8 cellular contexts compared by ENCODE assay signal in genomic region chr4:8198206-8198905, GRCh38. TPM values are rescaled to one million over a fixed set of nuclear protein-coding genes. Genes with fewer than 3 reads are reported as not detected.
A peak's percentile ranks its signal among the peaks of the same experiment; 100 is the strongest.
DNase-seq lines count a peak whose midpoint lies in the region; ATAC-seq and TF ChIP-seq lines count a peak whose summit lies in the region.

No MANE protein-coding gene starts in this region.

- peak overlapping the region; percentile 74 for H2BK120ac ChIP-seq in trophoblast cell (ENCODE audit: insufficient read depth, low read length, poor library complexity)

- peak overlapping the region; percentile 81 for H2AK5ac ChIP-seq in trophoblast cell (ENCODE audit: low read length)

- no peaks in the 10 kb centered on the region for H3K27me3 Mint-ChIP-seq in IgD-negative memory B cell
- H3K27me3 Mint-ChIP-seq in effector memory CD8-positive, alpha-beta T cell = peaks cover 0 to 18% of the 10 kb centered on the region in 2 donors

- H3K79me1 ChIP-seq in trophoblast cell (ENCODE audit: low read length) = peaks cover 47% of the 10 kb centered on the region

- H3K4me2 ChIP-seq in trophoblast cell (ENCODE audit: low read length) = peak overlapping the region; percentile 2

- peaks cover 15% of the 10 kb centered on the region for H3K79me2 ChIP-seq in trophoblast cell (ENCODE audit: control insufficient read depth, insufficient read depth, low read length, poor library complexity)

- no CpG with 5 or more reads among the region's 17 CpGs for WGBS in trophoblast cell (ENCODE audit: extremely low coverage, insufficient coverage, insufficient read length)

- peak overlapping the region; percentile 37 for H3K4ac ChIP-seq in trophoblast cell (ENCODE audit: low read depth, low read length)

- peaks cover 3% of the 10 kb centered on the region for H3K9me3 ChIP-seq in trophoblast cell (ENCODE audit: insufficient read depth, low read depth, low read length)

- in situ Hi-C loops in GM13977 (cut with MboI; ENCODE audit: low pct_unique_long_range_greater_than_20kb, low sequenced_read_pairs, unreplicated experiment) = no loop called here

- H3K27ac Mint-ChIP-seq in IgD-negative memory B cell = peak overlapping the region; percentile 95 to 99 (median 97)
- peak overlapping the region; percentile 95 to 96 for H3K27ac Mint-ChIP-seq in effector memory CD8-positive, alpha-beta T cell

- no peak for TF ChIP-seq CTCF in GM13977 (IDR thresholded peaks at IDR 0.05; ENCODE audit: extremely low read depth, insufficient read depth, missing control alignments)

- H2AFZ ChIP-seq in trophoblast cell (ENCODE audit: insufficient read depth, low read length, poor library complexity) = peak overlapping the region; percentile 21

- no peak overlapping the region for H3K9ac ChIP-seq in trophoblast cell (ENCODE audit: low read length)

- peak overlapping the region; percentile 71 for H4K8ac ChIP-seq in trophoblast cell (ENCODE audit: low read depth, low read length)

- no peak overlapping the region for H3K23ac ChIP-seq in trophoblast cell (ENCODE audit: low read length)

- peak overlapping the region; percentile 45 for H3K4me3 ChIP-seq in trophoblast cell (ENCODE audit: low read depth, low read length)

- H3K36me3 ChIP-seq in trophoblast cell (ENCODE audit: control insufficient read depth in 1 of 2, insufficient read depth in 2 of 2, low read length in 2 of 2) = no peaks in the 10 kb centered on the region

- H3K36me3 Mint-ChIP-seq in IgD-negative memory B cell = peaks cover 3% of the 10 kb centered on the region
- H3K36me3 Mint-ChIP-seq in effector memory CD8-positive, alpha-beta T cell (ENCODE audit: insufficient read depth) = peaks cover 22% of the 10 kb centered on the region

- peaks cover 27 to 39% (median 32%) of the 10 kb centered on the region in 3 donors for H3K4me1 Mint-ChIP-seq in IgD-negative memory B cell
- peaks cover 35 to 39% of the 10 kb centered on the region in 2 donors for H3K4me1 Mint-ChIP-seq in effector memory CD8-positive, alpha-beta T cell (ENCODE audit: low read depth in 2 of 2)

- no peak for DNase-seq in effector memory CD8-positive, alpha-beta T cell
- DNase-seq in trophoblast cell (peak; percentile 61 to 87), NCI-H446 (lab: John Stamatoyannopoulos, UW) (no peak), GM13977 (ENCODE audit: low spot score) (no peak)

- H3K27me3 ChIP-seq in trophoblast cell (ENCODE audit: insufficient read depth, low read length) = no peaks in the 10 kb centered on the region

- H3K4me1 ChIP-seq in trophoblast cell (ENCODE audit: control insufficient read depth in 1 of 2, insufficient read depth in 2 of 2, low read length in 2 of 2) = peaks cover 51 to 57% of the 10 kb centered on the region in 2 experiments

- peak overlapping the region; percentile 91 to 99 (median 96) for H3K4me3 Mint-ChIP-seq in IgD-negative memory B cell
- H3K4me3 Mint-ChIP-seq in effector memory CD8-positive, alpha-beta T cell = peak overlapping the region; percentile 92

- H3K18ac ChIP-seq in trophoblast cell (ENCODE audit: low read length) = peak overlapping the region; percentile 50

- H4K12ac ChIP-seq in trophoblast cell (ENCODE audit: low read depth, low read length) = peak overlapping the region; percentile 22

- peak overlapping the region; percentile 78 for H2BK5ac ChIP-seq in trophoblast cell (ENCODE audit: low read depth, low read length, poor library complexity)

- H3K9me3 Mint-ChIP-seq in IgD-negative memory B cell = no peaks in the 10 kb centered on the region
- H3K9me3 Mint-ChIP-seq in effector memory CD8-positive, alpha-beta T cell = no peaks in the 10 kb centered on the region

- ATAC-seq in GM18907 (IDR thresholded peaks at IDR 0.05; ENCODE audit: unreplicated experiment) (peak; percentile 7), HG03135 (IDR thresholded peaks at IDR 0.05; ENCODE audit: unreplicated experiment) (no peak), HG03439 (IDR thresholded peaks at IDR 0.05; ENCODE audit: unreplicated experiment) (no peak)
- ATAC-seq in effector memory CD8-positive, alpha-beta T cell (replicated peaks) = no peak

- peak overlapping the region; percentile 80 for H3K14ac ChIP-seq in trophoblast cell (ENCODE audit: low read length)

- peak overlapping the region; percentile 79 for H2BK12ac ChIP-seq in trophoblast cell (ENCODE audit: low read length)

- H3K27ac ChIP-seq in trophoblast cell (ENCODE audit: low read depth, low read length) = peak overlapping the region; percentile 1

- peak overlapping the region; percentile 91 for H4K91ac ChIP-seq in trophoblast cell (ENCODE audit: low read depth, low read length)

RNA-seq across cellular contexts. Expression of gene SH3TC1, which starts 0.7 kb away (rescaled TPM):
- 39.8 TPM for polyA plus RNA-seq in IgD-negative memory B cell
- 12.8 and 13.1 TPM in 2 replicates for polyA plus RNA-seq in trophoblast cell (2013)

RNA-seq across cellular contexts. Expression of gene ABLIM2, which starts 39.7 kb away (rescaled TPM):
- polyA plus RNA-seq in IgD-negative memory B cell = 1.3 TPM
- 3.0 and 3.2 TPM in 2 replicates for polyA plus RNA-seq in trophoblast cell (2013)

Comparison
In these comparisons a context has a peak if more than half of its experiments do, and no peak if none do; other contexts are left out.
1. DNase-seq: peak in trophoblast cell (2 of 2); none in effector memory CD8-positive, alpha-beta T cell (0 of 3), NCI-H446 (0 of 2) and GM13977 (single experiment).